26 cellular contexts compared by ENCODE assay signal in the genomic region with DNA sequence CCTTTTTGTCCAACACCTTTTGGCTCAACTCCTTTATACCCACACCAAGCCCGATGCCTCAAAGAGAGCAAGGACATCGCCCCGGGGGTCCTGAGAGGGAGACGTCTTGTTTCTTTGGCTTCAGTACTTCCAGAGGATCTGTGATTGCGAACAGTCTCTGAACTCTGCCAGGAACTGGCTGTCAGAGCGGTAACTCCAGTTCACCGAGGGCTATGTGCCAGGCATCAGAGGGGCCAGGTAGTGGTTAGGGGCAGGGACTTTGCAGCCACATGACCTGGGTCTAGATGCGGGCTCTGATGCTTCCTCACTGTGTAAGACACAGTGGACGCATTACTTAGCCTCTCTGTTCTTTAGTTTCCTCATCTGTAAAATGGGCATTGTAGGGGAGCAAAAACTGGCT. TPM values are rescaled to one million over a fixed set of nuclear protein-coding genes. Genes with fewer than 3 reads are reported as not detected.
A peak's percentile ranks its signal among the peaks of the same experiment; 100 is the strongest.
DNase-seq lines count a peak whose midpoint lies in the region; ATAC-seq, FAIRE-seq and TF ChIP-seq lines count a peak whose summit lies in the region.
"Had no signal": no experiment of that assay in that cellular context is flagged by ENCODE, and none has a peak within 500 bp of the region (broad histone marks: within the 10 kb centered on the region; RNA-seq: fewer than 3 reads in every experiment).

No MANE protein-coding gene starts in this region.

- peaks cover 46% of the 10 kb centered on the region for H3K4me1 ChIP-seq in HepG2 (ENCODE audit: insufficient read depth, low read length)
- peaks cover 0 to 12% (median 2%) of the 10 kb centered on the region in 4 donors for H3K4me1 ChIP-seq in right lobe of liver
- peaks cover 6% of the 10 kb centered on the region for H3K4me1 ChIP-seq in foreskin keratinocyte

- TF ChIP-seq EP300 in HepG2 (IDR thresholded peaks at IDR 0.05; ENCODE audit: low read depth in 2 of 2, low read length in 2 of 2) = no peak
- no peak for TF ChIP-seq EP300 in HepG2 (CRISPR knock-in tag; IDR thresholded peaks at IDR 0.05; ENCODE audit: borderline replicate concordance)

- DNase-seq in HepG2 (ENCODE audit: low spot score) (no peak), right lobe of liver (no peak), progenitor cell of endocrine pancreas (ENCODE audit: low spot score, unreplicated experiment) (no peak), foreskin keratinocyte (no peak), NCI-H2107 treated with DMSO at 0.1 percent for 48 hours (lab: John Stamatoyannopoulos, UW; ENCODE audit: unreplicated experiment) (no peak), sciatic nerve (ENCODE audit: low spot score) (no peak)
- DNase-seq: CD4-positive, CD25-positive, alpha-beta regulatory T cell; DMS 273 treated with DMSO at 0.1 percent for 48 hours; DND-41; H7; HFFc6; KG1; NCI-H1105; NCI-H146; NCI-H2029; NCI-H226; NCI-H510A treated with DMSO at 0.1 percent for 48 hours; NCI-H748 treated with DMSO at 0.1 percent for 48 hours; SIG-M5; SK-N-SH had no signal

- CTCF ChIA-PET in HepG2 (lab: Yijun Ruan, JAX; ENCODE audit: low intra/inter-chr PET ratio, low total read pairs) = no interaction called here

- in situ Hi-C loops in HepG2 (cut with HindIII; ENCODE audit: extremely low pct_ligation_motif_present, low pct_unique_long_range_greater_than_20kb) = no loop called here

- peaks cover 6 to 24% of the 10 kb centered on the region in 2 experiments; a peak in 3 of 5 replicates for H3K36me3 ChIP-seq in HepG2 (replicated peaks in 1 of 2; ENCODE audit: control insufficient read depth in 1 of 2, insufficient read depth in 2 of 2, low read length in 2 of 2)
- H3K36me3 ChIP-seq in right lobe of liver = no peaks in the 10 kb centered on the region

- no peak for TF ChIP-seq RAD21 in HepG2 (CRISPR knock-in tag; IDR thresholded peaks at IDR 0.05)

- no peak overlapping the region for H3K4me3 ChIP-seq in HepG2 (replicated peaks in 1 of 3; ENCODE audit: insufficient read depth in 1 of 3, low read depth in 2 of 3, low read length in 3 of 3)
- H3K4me3 ChIP-seq in right lobe of liver = no peak overlapping the region
- H3K4me3 ChIP-seq: GM12878 had no signal

- H3K9me3 ChIP-seq in HepG2 (ENCODE audit: low read length) (no peaks in the 10 kb centered on the region), right lobe of liver (no peaks in the 10 kb centered on the region)
- H3K9me3 ChIP-seq: SK-N-SH had no signal

- H3K27me3 ChIP-seq in HepG2 (ENCODE audit: control insufficient read depth in 1 of 2, insufficient read depth in 2 of 2, low read length in 2 of 2) (no peaks in the 10 kb centered on the region), right lobe of liver (no peaks in the 10 kb centered on the region), foreskin keratinocyte (no peaks in the 10 kb centered on the region)

- TF ChIP-seq CTCF in HepG2 (CRISPR knock-in tag; IDR thresholded peaks at IDR 0.05) (no peak), right lobe of liver (IDR thresholded peaks at IDR 0.05) (no peak), progenitor cell of endocrine pancreas (IDR thresholded peaks at IDR 0.05; ENCODE audit: unreplicated experiment) (no peak), foreskin keratinocyte (conservative IDR thresholded peaks at IDR 0.05) (no peak)

- no peak overlapping the region for H3K4me3 Mint-ChIP-seq in progenitor cell of endocrine pancreas (ENCODE audit: low read depth)
- H3K4me3 Mint-ChIP-seq: B cell; CD4-positive, CD25-positive, alpha-beta regulatory T cell; HFFc6 had no signal

- no peak for FAIRE-seq in HepG2 (lab: Jason Lieb, UNC)
- FAIRE-seq: A204.1, GM12878 had no signal

- no peak overlapping the region for H2AFZ ChIP-seq in HepG2 (ENCODE audit: low read length)

- no peak for ATAC-seq in HepG2
- ATAC-seq in right lobe of liver = no peak
- peak; percentile 18 for ATAC-seq in esophagus mucosa
- no peak for ATAC-seq in foreskin keratinocyte
- ATAC-seq in sciatic nerve = no peak
- ATAC-seq: GM12878 had no signal

- intact Hi-C loops in HepG2 (cut with micrococcal nuclease; ENCODE audit: unreplicated experiment) (no loop called here), right lobe of liver (cut with DNase I) (no loop called here), sciatic nerve (cut with DNase I) (no loop called here)

- H3K27me3 Mint-ChIP-seq in progenitor cell of endocrine pancreas = no peaks in the 10 kb centered on the region
- H3K27me3 Mint-ChIP-seq: B cell; CD4-positive, CD25-positive, alpha-beta regulatory T cell had no signal

- no peak overlapping the region for H3K27ac ChIP-seq in HepG2 (ENCODE audit: extremely low read length, insufficient read depth, low read length)
- H3K27ac ChIP-seq in right lobe of liver = no peak overlapping the region
- H3K27ac ChIP-seq in foreskin keratinocyte = no peak overlapping the region
- H3K27ac ChIP-seq: RWPE1 had no signal

- WGBS in HepG2 (ENCODE audit: low lambda C conversion rate) = 95% methylated on average over 9 of the region's 9 CpGs
- whole genome bisulfite sequencing in right lobe of liver (ENCODE audit: insufficient coverage, low coverage, low lambda C conversion rate, missing lambda C conversion rate) = 97% methylated on average over 5 of the region's 9 CpGs

- H3K4me2 ChIP-seq in HepG2 (ENCODE audit: low read depth, low read length) = no peak overlapping the region
- H3K4me2 ChIP-seq: SK-N-SH had no signal

- H3K79me2 ChIP-seq in HepG2 (ENCODE audit: insufficient read depth, low read length) = no peaks in the 10 kb centered on the region

- H4K20me1 ChIP-seq in HepG2 (ENCODE audit: insufficient read depth, low read length) = no peaks in the 10 kb centered on the region

- no TSS peak for BruUV-seq in HepG2 (replicated peaks; lab: Mats Ljungman, UMichigan)

- peak overlapping the region; percentile 64 for H3K27ac Mint-ChIP-seq in progenitor cell of endocrine pancreas
- H3K27ac Mint-ChIP-seq: B cell; CD4-positive, CD25-positive, alpha-beta regulatory T cell; HFFc6 had no signal

- H3K9ac ChIP-seq in HepG2 (ENCODE audit: insufficient read depth, low read depth, low read length) = no peak overlapping the region
- H3K9ac ChIP-seq: SK-N-SH had no signal

- H3K36me3 Mint-ChIP-seq in progenitor cell of endocrine pancreas (ENCODE audit: insufficient read depth) = peaks cover 10% of the 10 kb centered on the region

- TF ChIP-seq POLR2A in HepG2 (IDR thresholded peaks at IDR 0.05; ENCODE audit: insufficient read depth in 1 of 2, low read depth in 2 of 2, low read length in 2 of 2) = no peak
- no peak for TF ChIP-seq POLR2A in right lobe of liver (IDR thresholded peaks at IDR 0.05)

- POLR2A ChIA-PET in HepG2 (lab: Yijun Ruan, JAX) = interaction anchor here (1.2 kb wide), 1 partner anchor 22 kb away, joined by 4 read pairs; a partner anchor contains a TSS

- peaks cover 45% of the 10 kb centered on the region for H3K4me1 Mint-ChIP-seq in progenitor cell of endocrine pancreas (ENCODE audit: low read depth)

- H3K9me3 Mint-ChIP-seq in progenitor cell of endocrine pancreas (ENCODE audit: low read depth) = no peaks in the 10 kb centered on the region
- H3K9me3 Mint-ChIP-seq: CD4-positive, CD25-positive, alpha-beta regulatory T cell; HFFc6 had no signal

RNA-seq across cellular contexts. Expression of a gene that starts 21.6 kb away (rescaled TPM):
- 53.9 and 86.7 TPM in 2 replicates for total RNA-seq in HepG2 (2016; rRNA removed; fragmentation: Illumina TruSeq; extraction: Trizol)
- total RNA-seq in HepG2 (2016; cell fraction: cytosol; rRNA removed; fragmentation: Illumina TruSeq; extraction: Trizol; ENCODE audit: low read depth) = 27.2 and 32.8 TPM in 2 replicates
- total RNA-seq in HepG2 (2016; cell fraction: insoluble cytoplasmic fraction; rRNA removed; fragmentation: Illumina TruSeq; extraction: Trizol) = 51.9 and 87.2 TPM in 2 replicates
- 45.8 and 50.7 TPM in 2 replicates for total RNA-seq in HepG2 (2016; cell fraction: membrane; rRNA removed; fragmentation: Illumina TruSeq; extraction: Trizol)
- 72.1 and 85.8 TPM in 2 replicates for total RNA-seq in HepG2 (2016; cell fraction: nucleus; rRNA removed; fragmentation: Illumina TruSeq; extraction: Trizol)
- polyA plus RNA-seq in HepG2 (2011; rRNA removed) = 83.0 and 109 TPM in 2 replicates
- polyA plus RNA-seq in HepG2 (2011; cell fraction: cytosol; rRNA removed) = 40.2 and 67.1 TPM in 2 replicates
- polyA plus RNA-seq in HepG2 (2011; cell fraction: nucleus; rRNA removed) = 384 and 448 TPM in 2 replicates
- 33.3 and 59.5 TPM in 2 replicates for polyA plus RNA-seq in HepG2 (2012)
- polyA plus RNA-seq in HepG2 (2016; cell fraction: cytosol; fragmentation: Illumina TruSeq; extraction: Trizol; ENCODE audit: low read depth) = 23.2 and 28.1 TPM in 2 replicates
- polyA plus RNA-seq in HepG2 (2016; cell fraction: insoluble cytoplasmic fraction; fragmentation: Illumina TruSeq; extraction: Trizol; ENCODE audit: low read depth) = 41.6 and 52.9 TPM in 2 replicates
- polyA plus RNA-seq in HepG2 (2016; cell fraction: membrane; fragmentation: Illumina TruSeq; extraction: Trizol; ENCODE audit: low read depth) = 32.5 and 33.0 TPM in 2 replicates
- 204 and 230 TPM in 2 replicates for polyA plus RNA-seq in HepG2 (2016; cell fraction: nucleus; fragmentation: Illumina TruSeq; extraction: Trizol; ENCODE audit: insufficient read depth, low read depth)
- polyA minus RNA-seq in HepG2 (2011; rRNA and poly(A)+ RNA removed; ENCODE audit: low replicate concordance) = 30.9 and 126 TPM in 2 replicates
- 30.6 and 31.7 TPM in 2 replicates for polyA minus RNA-seq in HepG2 (2011; cell fraction: cytosol; rRNA and poly(A)+ RNA removed)
- polyA minus RNA-seq in HepG2 (2011; cell fraction: nucleus; rRNA and poly(A)+ RNA removed) = 79.4 and 86.0 TPM in 2 replicates
- 10 to 100 TPM; 32.8 to 71.4 (median 44.6) TPM for total RNA-seq in right lobe of liver
- total RNA-seq in esophagus mucosa = 82.1 TPM
- total RNA-seq in progenitor cell of endocrine pancreas = 232 and 235 TPM in 2 replicates
- total RNA-seq in foreskin keratinocyte = 24.6 and 28.2 TPM in 2 replicates
- polyA plus RNA-seq in foreskin keratinocyte = 25.7 and 26.8 TPM in 2 replicates
- 11.0 TPM for total RNA-seq in sciatic nerve
- total RNA-seq: HT1080 had no signal

RNA-seq across cellular contexts. Expression of a gene that starts 30.8 kb away (rescaled TPM):
- total RNA-seq in HepG2 (2016; rRNA removed; fragmentation: Illumina TruSeq; extraction: Trizol) (43.6 and 62.9 TPM in 2 replicates), right lobe of liver (10 to 100 TPM in 4 of 6 experiments, 1 to 10 TPM in 2; 8.5 to 13.6 (median 10.2) TPM), esophagus mucosa (23.2 TPM), progenitor cell of endocrine pancreas (56.0 and 56.4 TPM in 2 replicates), foreskin keratinocyte (33.6 and 36.1 TPM in 2 replicates), sciatic nerve (26.1 TPM)
- 20.6 and 23.0 TPM in 2 replicates for total RNA-seq in HepG2 (2016; cell fraction: cytosol; rRNA removed; fragmentation: Illumina TruSeq; extraction: Trizol; ENCODE audit: low read depth)
- 44.0 and 64.1 TPM in 2 replicates for total RNA-seq in HepG2 (2016; cell fraction: insoluble cytoplasmic fraction; rRNA removed; fragmentation: Illumina TruSeq; extraction: Trizol)
- total RNA-seq in HepG2 (2016; cell fraction: membrane; rRNA removed; fragmentation: Illumina TruSeq; extraction: Trizol) = 44.5 and 45.0 TPM in 2 replicates
- total RNA-seq in HepG2 (2016; cell fraction: nucleus; rRNA removed; fragmentation: Illumina TruSeq; extraction: Trizol) = 39.9 and 48.4 TPM in 2 replicates
- polyA plus RNA-seq in HepG2 (2011; rRNA removed) (63.3 and 64.4 TPM in 2 replicates), foreskin keratinocyte (37.8 and 41.1 TPM in 2 replicates)
- 36.2 and 47.1 TPM in 2 replicates for polyA plus RNA-seq in HepG2 (2011; cell fraction: cytosol; rRNA removed)
- polyA plus RNA-seq in HepG2 (2011; cell fraction: nucleus; rRNA removed) = 87.7 and 89.1 TPM in 2 replicates
- 22.1 and 34.4 TPM in 2 replicates for polyA plus RNA-seq in HepG2 (2012)
- 20.4 and 20.5 TPM in 2 replicates for polyA plus RNA-seq in HepG2 (2016; cell fraction: cytosol; fragmentation: Illumina TruSeq; extraction: Trizol; ENCODE audit: low read depth)
- polyA plus RNA-seq in HepG2 (2016; cell fraction: insoluble cytoplasmic fraction; fragmentation: Illumina TruSeq; extraction: Trizol; ENCODE audit: low read depth) = 37.7 and 50.5 TPM in 2 replicates
- 30.9 and 35.9 TPM in 2 replicates for polyA plus RNA-seq in HepG2 (2016; cell fraction: membrane; fragmentation: Illumina TruSeq; extraction: Trizol; ENCODE audit: low read depth)
- polyA plus RNA-seq in HepG2 (2016; cell fraction: nucleus; fragmentation: Illumina TruSeq; extraction: Trizol; ENCODE audit: insufficient read depth, low read depth) = 108 and 110 TPM in 2 replicates
- 56.0 and 95.0 TPM in 2 replicates for polyA minus RNA-seq in HepG2 (2011; rRNA and poly(A)+ RNA removed; ENCODE audit: low replicate concordance)
- 11.3 and 14.0 TPM in 2 replicates for polyA minus RNA-seq in HepG2 (2011; cell fraction: cytosol; rRNA and poly(A)+ RNA removed)
- 13.9 and 15.5 TPM in 2 replicates for polyA minus RNA-seq in HepG2 (2011; cell fraction: nucleus; rRNA and poly(A)+ RNA removed)

RNA-seq across cellular contexts. Expression of a gene that starts 31.8 kb away (rescaled TPM):
- total RNA-seq in HepG2 (2016; rRNA removed; fragmentation: Illumina TruSeq; extraction: Trizol) = 5.2 and 10.6 TPM in 2 replicates
- total RNA-seq in HepG2 (2016; cell fraction: cytosol; rRNA removed; fragmentation: Illumina TruSeq; extraction: Trizol; ENCODE audit: low read depth) = 1.5 and 1.8 TPM in 2 replicates
- 4.9 and 7.5 TPM in 2 replicates for total RNA-seq in HepG2 (2016; cell fraction: insoluble cytoplasmic fraction; rRNA removed; fragmentation: Illumina TruSeq; extraction: Trizol)
- 3.4 and 4.1 TPM in 2 replicates for total RNA-seq in HepG2 (2016; cell fraction: membrane; rRNA removed; fragmentation: Illumina TruSeq; extraction: Trizol)
- total RNA-seq in HepG2 (2016; cell fraction: nucleus; rRNA removed; fragmentation: Illumina TruSeq; extraction: Trizol) = 6.8 and 8.0 TPM in 2 replicates
- 6.8 and 7.8 TPM in 2 replicates for polyA plus RNA-seq in HepG2 (2011; rRNA removed)
- 1.9 and 2.2 TPM in 2 replicates for polyA plus RNA-seq in HepG2 (2011; cell fraction: cytosol; rRNA removed)
- 23.6 and 26.5 TPM in 2 replicates for polyA plus RNA-seq in HepG2 (2011; cell fraction: nucleus; rRNA removed)
- polyA plus RNA-seq in HepG2 (2012) = 6.2 and 9.6 TPM in 2 replicates
- polyA plus RNA-seq in HepG2 (2016; cell fraction: cytosol; fragmentation: Illumina TruSeq; extraction: Trizol; ENCODE audit: low read depth) = 0.61 and 0.68 TPM in 2 replicates
- 4.4 and 7.0 TPM in 2 replicates for polyA plus RNA-seq in HepG2 (2016; cell fraction: insoluble cytoplasmic fraction; fragmentation: Illumina TruSeq; extraction: Trizol; ENCODE audit: low read depth)
- polyA plus RNA-seq in HepG2 (2016; cell fraction: membrane; fragmentation: Illumina TruSeq; extraction: Trizol; ENCODE audit: low read depth) = 1.6 and 1.8 TPM in 2 replicates
- polyA plus RNA-seq in HepG2 (2016; cell fraction: nucleus; fragmentation: Illumina TruSeq; extraction: Trizol; ENCODE audit: insufficient read depth, low read depth) = 16.3 and 16.6 TPM in 2 replicates
- polyA minus RNA-seq in HepG2 (2011; rRNA and poly(A)+ RNA removed; ENCODE audit: low replicate concordance) = 11.8 and 14.9 TPM in 2 replicates
- polyA minus RNA-seq in HepG2 (2011; cell fraction: cytosol; rRNA and poly(A)+ RNA removed) = 4.9 and 5.0 TPM in 2 replicates
- polyA minus RNA-seq in HepG2 (2011; cell fraction: nucleus; rRNA and poly(A)+ RNA removed) = 17.0 and 20.4 TPM in 2 replicates
- 10 to 100 TPM in 4 of 6 experiments, 1 to 10 TPM in 2; 9.0 to 26.0 (median 12.0) TPM for total RNA-seq in right lobe of liver
- 13.9 TPM for total RNA-seq in esophagus mucosa
- total RNA-seq in progenitor cell of endocrine pancreas = 47.6 and 50.6 TPM in 2 replicates
- 11.5 and 12.0 TPM in 2 replicates for total RNA-seq in foreskin keratinocyte
- 6.8 and 6.9 TPM in 2 replicates for polyA plus RNA-seq in foreskin keratinocyte
- 127 TPM for total RNA-seq in sciatic nerve

RNA-seq across cellular contexts. Expression of a gene that starts 40.5 kb away (rescaled TPM):
- total RNA-seq in HepG2 (2016; rRNA removed; fragmentation: Illumina TruSeq; extraction: Trizol) = 1.9 and 2.8 TPM in 2 replicates
- total RNA-seq in HepG2 (2016; cell fraction: cytosol; rRNA removed; fragmentation: Illumina TruSeq; extraction: Trizol; ENCODE audit: low read depth) = 0.61 and 0.79 TPM in 2 replicates
- total RNA-seq in HepG2 (2016; cell fraction: insoluble cytoplasmic fraction; rRNA removed; fragmentation: Illumina TruSeq; extraction: Trizol) = 1.1 and 2.7 TPM in 2 replicates
- 0.83 and 1.2 TPM in 2 replicates for total RNA-seq in HepG2 (2016; cell fraction: membrane; rRNA removed; fragmentation: Illumina TruSeq; extraction: Trizol)
- total RNA-seq in HepG2 (2016; cell fraction: nucleus; rRNA removed; fragmentation: Illumina TruSeq; extraction: Trizol) = 3.0 and 3.8 TPM in 2 replicates
- 8.1 and 11.2 TPM in 2 replicates for polyA plus RNA-seq in HepG2 (2011; rRNA removed)
- polyA plus RNA-seq in HepG2 (2011; cell fraction: cytosol; rRNA removed) = 1.6 and 2.5 TPM in 2 replicates
- 122 and 144 TPM in 2 replicates for polyA plus RNA-seq in HepG2 (2011; cell fraction: nucleus; rRNA removed)
- polyA plus RNA-seq in HepG2 (2012) = 9.5 and 12.7 TPM in 2 replicates
- 0.53 and 1.00 TPM in 2 replicates for polyA plus RNA-seq in HepG2 (2016; cell fraction: cytosol; fragmentation: Illumina TruSeq; extraction: Trizol; ENCODE audit: low read depth)
- polyA plus RNA-seq in HepG2 (2016; cell fraction: insoluble cytoplasmic fraction; fragmentation: Illumina TruSeq; extraction: Trizol; ENCODE audit: low read depth) = 0.63 and 1.4 TPM in 2 replicates
- 0.49 and 0.86 TPM in 2 replicates for polyA plus RNA-seq in HepG2 (2016; cell fraction: membrane; fragmentation: Illumina TruSeq; extraction: Trizol; ENCODE audit: low read depth)
- 12.0 and 13.6 TPM in 2 replicates for polyA plus RNA-seq in HepG2 (2016; cell fraction: nucleus; fragmentation: Illumina TruSeq; extraction: Trizol; ENCODE audit: insufficient read depth, low read depth)
- polyA minus RNA-seq in HepG2 (2011; rRNA and poly(A)+ RNA removed; ENCODE audit: low replicate concordance) = 7.2 and 13.2 TPM in 2 replicates
- 3.0 and 6.8 TPM in 2 replicates for polyA minus RNA-seq in HepG2 (2011; cell fraction: cytosol; rRNA and poly(A)+ RNA removed)
- 16.5 and 25.7 TPM in 2 replicates for polyA minus RNA-seq in HepG2 (2011; cell fraction: nucleus; rRNA and poly(A)+ RNA removed)
- 100 to 1,000 TPM in 1 of 6 experiments, 10 to 100 TPM in 5; 26.4 to 104 (median 52.9) TPM for total RNA-seq in right lobe of liver
- 15.6 TPM for total RNA-seq in esophagus mucosa
- 336 and 337 TPM in 2 replicates for total RNA-seq in progenitor cell of endocrine pancreas
- total RNA-seq in foreskin keratinocyte = 0.67 and 0.75 TPM in 2 replicates
- polyA plus RNA-seq in foreskin keratinocyte = 0.23 and 1.00 TPM in 2 replicates
- total RNA-seq in sciatic nerve = 336 TPM
